36 cellular contexts compared by ENCODE assay signal in genomic region chr12:102675672-102676071, GRCh38.
DNase-seq lines count a peak whose midpoint lies in the region; ATAC-seq and TF ChIP-seq lines count a peak whose summit lies in the region.
"Had no signal": no experiment of that assay in that cellular context is flagged by ENCODE, and none has a peak within 500 bp of the region (broad histone marks: within the 10 kb centered on the region; RNA-seq: fewer than 3 reads in every experiment).

No MANE protein-coding gene starts in this region.

- no peak for TF ChIP-seq CTCF in fibroblast of villous mesenchyme (IDR thresholded peaks at IDR 0.05; ENCODE audit: insufficient read depth, low read depth, low read length)

- ATAC-seq in SK-N-SH treated with all-trans-retinoic acid at 6 μM for 48 hours (peak; percentile 46; the same call in 2 of the 3 replicates), HG03139 (IDR thresholded peaks at IDR 0.05; ENCODE audit: unreplicated experiment) (no peak)
- ATAC-seq: activated naive CD4-positive, alpha-beta T cell treated with anti-CD3 and anti-CD28 coated beads, Interleukin-2, amount 50 U/mL, for 72 hours; gastrocnemius medialis; GM23338; left cardiac atrium; mucosa of descending colon; natural killer cell treated with Interleukin-12 subunit alpha and Interleukin-12 subunit beta and Interleukin-15 and Interleukin-18, amount 100 ng/mL, for 72 hours; psoas muscle; stimulated activated effector memory CD8-positive, alpha-beta T cell treated with anti-CD3 and anti-CD28 coated beads, Interleukin-12 subunit alpha, Interleukin-12 subunit beta, amount 100 ng/mL, for 72 hours had no signal

- no peak overlapping the region for H3K4me3 ChIP-seq in fibroblast of villous mesenchyme (ENCODE audit: low read depth, low read length)
- H3K4me3 ChIP-seq: esophagus squamous epithelium, gastrocnemius medialis, GM23338, hepatocyte, lung, mucosa of descending colon, psoas muscle, sigmoid colon, SJCRH30, transverse colon had no signal

- DNase-seq in Daoy (ENCODE audit: low read depth) = peak; percentile 71
- peak; percentile 71 for DNase-seq in HT1080 (ENCODE audit: low read depth)
- DNase-seq in fibroblast of villous mesenchyme (ENCODE audit: low read depth) = peak; percentile 14
- no peak for DNase-seq in D341Med (ENCODE audit: low spot score)
- DNase-seq in amygdala (lab: John Stamatoyannopoulos, UW) = no peak
- DNase-seq in 8988T = no peak
- DNase-seq: activated CD4-positive, alpha-beta T cell treated with anti-CD3 and anti-CD28 coated beads, Interleukin-2, amount 10 ng/mL, durations not matched to agents 24 days and 14 days; activated CD8-positive, alpha-beta memory T cell treated with anti-CD3 and anti-CD28 coated beads for 24 hours; activated effector memory CD4-positive, alpha-beta T cell treated with Interleukin-2 at 50 U/mL for 16 hours; activated T-cell treated with anti-CD3 and anti-CD28 coated beads for 4 hours; CD8-positive, alpha-beta memory T cell; dermis blood vessel endothelial cell; DMS153; esophagus squamous epithelium; gastrocnemius medialis; left cardiac atrium; mucosa of descending colon; NCI-H146; NCI-H446 treated with DMSO at 0.1 percent for 48 hours; NCI-H82; occipital lobe; psoas muscle; sigmoid colon; SJCRH30; stimulated activated CD4-positive, alpha-beta T cell treated with anti-CD3 and anti-CD28 coated beads, Interleukin-4, amount 100 ng/mL, for 4 hours; T1000; transverse colon; WERI-Rb-1 had no signal

TF ChIP-seq in SK-N-SH treated with all-trans-retinoic acid at 6 μM for 48 hours, 23 proteins besides CTCF, POLR2A, EP300 and RAD21:
- TF ChIP-seq OSR1 (CRISPR knock-in tag; IDR thresholded peaks at IDR 0.05) (no peak), PATZ1 (CRISPR knock-in tag; IDR thresholded peaks at IDR 0.05; ENCODE audit: borderline replicate concordance) (no peak), ISL1 (CRISPR knock-in tag; IDR thresholded peaks at IDR 0.05) (no peak), ZNF70 (CRISPR knock-in tag; IDR thresholded peaks at IDR 0.05) (no peak), CSDC2 (CRISPR knock-in tag; IDR thresholded peaks at IDR 0.05) (no peak), ARNTL (CRISPR knock-in tag; IDR thresholded peaks at IDR 0.05; ENCODE audit: borderline replicate concordance, low read depth) (no peak), ZNF565 (CRISPR knock-in tag; conservative IDR thresholded peaks at IDR 0.05; ENCODE audit: low read depth) (no peak), CSRNP3 (CRISPR knock-in tag; IDR thresholded peaks at IDR 0.05) (no peak), RARB (CRISPR knock-in tag; IDR thresholded peaks at IDR 0.05) (no peak), ZFP3 (CRISPR knock-in tag; IDR thresholded peaks at IDR 0.05) (no peak), ESRRG (CRISPR knock-in tag; IDR thresholded peaks at IDR 0.05) (no peak), SNAI2 (CRISPR knock-in tag; IDR thresholded peaks at IDR 0.05) (no peak), PPARA (CRISPR knock-in tag; IDR thresholded peaks at IDR 0.05; ENCODE audit: borderline replicate concordance) (no peak), GLIS3 (CRISPR knock-in tag; IDR thresholded peaks at IDR 0.05) (no peak)

Comparison
In these comparisons a context has a peak if more than half of its experiments do, and no peak if none do; other contexts are left out.
1. DNase-seq: peak in Daoy (single experiment), HT1080 (single experiment) and fibroblast of villous mesenchyme (single experiment); none in D341Med (single experiment), amygdala (0 of 56) and 8988T (single experiment).